Comparison of ENCODE assay signal across 13 cellular contexts in the genomic region with DNA sequence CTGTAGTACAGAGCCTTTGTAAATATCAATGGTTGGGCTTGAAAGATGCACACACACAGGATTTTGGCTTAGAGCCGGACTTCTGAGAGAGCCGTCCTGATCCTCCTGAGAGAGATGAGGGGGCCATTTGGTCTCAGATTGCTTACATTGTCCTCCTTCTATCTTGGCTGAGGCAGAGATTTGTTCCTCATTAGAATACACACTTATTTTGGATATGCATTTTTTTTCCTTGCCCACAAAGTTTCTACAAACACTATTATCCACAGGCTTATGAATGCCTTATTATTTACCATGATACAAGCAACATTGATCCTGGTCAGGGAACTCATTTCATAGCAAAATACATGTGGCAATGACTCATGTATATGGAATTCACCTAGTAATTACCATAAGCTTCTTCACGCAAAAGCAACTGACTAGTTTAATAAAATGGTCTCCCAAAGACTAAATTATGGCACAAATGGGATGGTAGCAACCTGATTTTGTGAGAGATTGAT.
DNase-seq lines count a peak whose midpoint lies in the region; ATAC-seq, FAIRE-seq and TF ChIP-seq lines count a peak whose summit lies in the region.
"Had no signal": no experiment of that assay in that cellular context is flagged by ENCODE, and none has a peak within 500 bp of the region (broad histone marks: within the 10 kb centered on the region; RNA-seq: fewer than 3 reads in every experiment).

No MANE protein-coding gene starts in this region.

- ATAC-seq in HG02610 (IDR thresholded peaks at IDR 0.05; ENCODE audit: unreplicated experiment) (no peak), HG03175 (IDR thresholded peaks at IDR 0.05; ENCODE audit: unreplicated experiment) (no peak), GM21367 (IDR thresholded peaks at IDR 0.05; ENCODE audit: unreplicated experiment) (no peak)

- intact Hi-C loops in A673 (cut with micrococcal nuclease; ENCODE audit: unreplicated experiment): no loop called here

- CTCF ChIA-PET in A673 (lab: Charles Lee): no interaction called here

- FAIRE-seq in H54 (lab: Jason Lieb, UNC): peak; percentile 86
- FAIRE-seq: islet of Langerhans had no signal

- no peak overlapping the region for H3K27ac ChIP-seq in A673 (ENCODE audit: low read depth, low read length, poor library complexity, severe bottlenecking)
- H3K27ac ChIP-seq: neural progenitor cell, thoracic aorta had no signal

- POLR2A ChIA-PET in A673 (lab: Charles Lee; ENCODE audit: low non-redundant PET): no interaction called here

- no peak for TF ChIP-seq POLR2A in H54 (IDR thresholded peaks at IDR 0.05; ENCODE audit: low read depth, low read length)

- no peak overlapping the region for H3K4me3 ChIP-seq in A673 (ENCODE audit: low read depth, low read length, poor library complexity, severe bottlenecking)
- H3K4me3 ChIP-seq: neural progenitor cell had no signal

- H3K4me1 ChIP-seq in A673 (ENCODE audit: insufficient read depth, low read length, poor library complexity, severe bottlenecking): peaks cover 10% of the 10 kb centered on the region
- H3K4me1 ChIP-seq: neural progenitor cell had no signal

- no TSS peak for BruUV-seq in A673 (replicated peaks; lab: Mats Ljungman, UMichigan)

- no peak for TF ChIP-seq CTCF in A673 (conservative IDR thresholded peaks at IDR 0.05; ENCODE audit: low read depth, low read length)

- in situ Hi-C loops in SK-MEL-5 (cut with HindIII; ENCODE audit: low pct_unique_long_range_greater_than_20kb, low sequenced_read_pairs): no loop called here

- no peaks in the 10 kb centered on the region for H3K36me3 ChIP-seq in A673 (ENCODE audit: insufficient read depth, low read length, poor library complexity, severe bottlenecking)
- H3K36me3 ChIP-seq: neural progenitor cell, thoracic aorta had no signal

- no peaks in the 10 kb centered on the region for H3K9me3 ChIP-seq in A673 (ENCODE audit: low read depth, low read length, poor library complexity, severe bottlenecking)
- H3K9me3 ChIP-seq: thoracic aorta had no signal

- DNase-seq in A673 (ENCODE audit: low spot score) (peak; percentile 60), H54 (ENCODE audit: insufficient read length, low spot score) (no peak), SK-MEL-5 (ENCODE audit: low read depth, low spot score) (peak; percentile 97), fibroblast of the conjunctiva (ENCODE audit: low read depth) (peak; percentile 45)
- DNase-seq in stimulated activated CD4-positive, alpha-beta T cell treated with anti-CD3 and anti-CD28 coated beads, Interleukin-15, amount 100 ng/mL, for 24 hours: no peak
- DNase-seq: activated CD4-positive, alpha-beta T cell treated with anti-CD3 and anti-CD28 coated beads, Interleukin-2, amount 50 U/mL, for 4 hours; effector CD4-positive, alpha-beta T cell had no signal

- H3K27me3 ChIP-seq in A673 (replicated peaks; ENCODE audit: insufficient read depth, low read depth, low read length, poor library complexity): no peaks in the 10 kb centered on the region
- H3K27me3 ChIP-seq: neural progenitor cell had no signal

Comparison
In these comparisons a context has a peak if more than half of its experiments do, and no peak if none do; other contexts are left out.
1. DNase-seq: peak in A673 (single experiment), SK-MEL-5 (single experiment) and fibroblast of the conjunctiva (single experiment); none in H54 (single experiment) and stimulated activated CD4-positive, alpha-beta T cell treated with anti-CD3 and anti-CD28 coated beads, Interleukin-15, amount 100 ng/mL, for 24 hours (single experiment).